In the genomic region with DNA sequence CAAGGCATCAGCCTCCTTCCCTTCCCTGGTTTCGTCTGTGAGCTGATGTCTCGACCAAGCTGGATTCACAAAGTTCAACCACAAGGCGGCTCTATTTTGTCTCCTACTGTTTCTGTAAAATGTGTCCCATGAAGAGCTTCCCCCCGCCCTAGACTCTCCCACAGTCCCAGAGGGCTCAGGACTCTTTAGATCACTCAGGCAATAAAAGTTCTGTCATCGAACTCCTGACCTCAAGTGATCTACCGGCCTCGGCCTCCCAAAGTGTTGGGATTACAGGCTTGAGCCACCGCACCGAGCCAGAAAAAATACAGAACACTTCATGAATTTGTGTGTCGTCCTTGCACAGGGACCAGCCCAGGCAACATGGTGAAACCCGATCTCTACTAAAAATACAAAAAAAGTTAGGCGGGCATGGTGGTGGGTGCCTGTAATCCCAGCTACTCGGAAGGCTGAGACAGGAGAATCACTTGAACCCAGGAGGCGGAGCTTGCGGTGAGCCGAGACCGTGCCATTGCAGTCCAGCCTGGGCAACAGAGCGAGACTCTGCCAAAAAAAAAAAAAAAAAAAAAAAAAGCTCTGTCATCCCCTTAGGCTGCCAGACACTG, we compare ENCODE assay signal across 28 cellular contexts.
DNase-seq lines count a peak whose midpoint lies in the region; ATAC-seq and TF ChIP-seq lines count a peak whose summit lies in the region.
"Had no signal": no experiment of that assay in that cellular context is flagged by ENCODE, and none has a peak within 500 bp of the region (broad histone marks: within the 10 kb centered on the region; RNA-seq: fewer than 3 reads in every experiment).

No MANE protein-coding gene starts in this region.

- H3K18ac ChIP-seq in neuronal stem cell (ENCODE audit: low read length) = no peak overlapping the region

- DNase-seq in GM23338 (ENCODE audit: low spot score) (peak; percentile 35), HEK293T (ENCODE audit: extremely low spot score) (peak; percentile 62), neuronal stem cell (ENCODE audit: low spot score) (no peak), glutamatergic neuron (no peak)
- DNase-seq in activated CD4-positive, alpha-beta T cell treated with anti-CD3 and anti-CD28 coated beads, Interleukin-2, amount 50 U/mL, for 48 hours = no peak
- DNase-seq in activated CD4-positive, alpha-beta T cell treated with anti-CD3 and anti-CD28 coated beads for 4 hours = no peak
- DNase-seq: activated CD4-positive, alpha-beta T cell treated with anti-CD3 and anti-CD28 coated beads, Interleukin-2, amount 10 ng/mL, durations not matched to agents 24 days and 14 days; amniotic stem cell; DMS153; gastrocnemius medialis; HFFc6; hippocampal formation; Kasumi-1; NCI-H1436; NCI-H2081 treated with DMSO at 0.1 percent for 48 hours; NCI-H345; NCI-H69; stimulated activated CD8-positive, alpha-beta memory T cell treated with anti-CD3 and anti-CD28 coated beads, Interleukin-4, amount 100 ng/mL, for 48 hours; T-helper 9 cell had no signal

- no peak overlapping the region for H3K27ac Mint-ChIP-seq in GM23338
- peak overlapping the region; percentile 12 for H3K27ac Mint-ChIP-seq in dendritic cell treated with granulocyte-macrophage colony-stimulating factor and Interleukin-4, amounts not matched to agents 40 ng/mL and 50 ng/mL, for 4 days
- no peak overlapping the region for H3K27ac Mint-ChIP-seq in glutamatergic neuron (ENCODE audit: unreplicated experiment)
- H3K27ac Mint-ChIP-seq: activated CD4-positive, alpha-beta T cell treated with anti-CD3 and anti-CD28 coated beads, Interleukin-2, amount 10 ng/mL, durations not matched to agents 24 days and 14 days; activated naive CD4-positive, alpha-beta T cell treated with anti-CD3 and anti-CD28 coated beads, Interleukin-2, amount 50 U/mL, for 24 hours; activated T-helper 17 cell treated with anti-CD3 and anti-CD28 coated beads, Interleukin-2, amount 50 U/mL, for 72 hours; brain; HFFc6; stimulated activated naive CD8-positive, alpha-beta T cell treated with anti-CD3 and anti-CD28 coated beads, Interleukin-15, Interleukin-2, amounts not matched to agents 100 ng/mL and 50 ng/mL, for 24 hours had no signal

- no peaks in the 10 kb centered on the region for H3K9me3 ChIP-seq in neuronal stem cell (replicated peaks in 1 of 2; ENCODE audit: control insufficient read depth in 2 of 2, insufficient read depth in 1 of 2, low read depth in 1 of 2, low read length in 2 of 2)
- H3K9me3 ChIP-seq: BLaER1 treated with 17β-estradiol and CSF1 and Interleukin-3, amounts not matched to agents 10 nM and 100 nM; gastrocnemius medialis had no signal

- H2AFZ ChIP-seq in GM23338 (no peak overlapping the region; the same call in 1 of the 2 replicates), neuronal stem cell (ENCODE audit: low read length) (no peak overlapping the region)

- CTCF ChIA-PET in HEK293T (lab: Yijun Ruan, JAX) = interaction anchor here (0.8 to 1.9 kb wide), 5 partner anchors 8 to 147 kb away, joined by 3 to 17 read pairs (median 3); no protein-coding TSS in a partner anchor

- no peak overlapping the region for H3K4me2 ChIP-seq in GM23338
- no peak overlapping the region for H3K4me2 ChIP-seq in neuronal stem cell (ENCODE audit: insufficient read depth, low read length, poor library complexity, severe bottlenecking)

- no peak overlapping the region for H2BK15ac ChIP-seq in neuronal stem cell (ENCODE audit: low read length)

- H4K8ac ChIP-seq in neuronal stem cell (ENCODE audit: low read depth, low read length) = no peak overlapping the region

- no peaks in the 10 kb centered on the region for H3K79me1 ChIP-seq in neuronal stem cell (ENCODE audit: low read depth, low read length)

- no peak overlapping the region for H2BK5ac ChIP-seq in neuronal stem cell (ENCODE audit: low read length)

- no peak overlapping the region for H3K9ac ChIP-seq in neuronal stem cell (ENCODE audit: low read depth, low read length, poor library complexity)
- H3K9ac ChIP-seq: BLaER1 treated with 17β-estradiol and CSF1 and Interleukin-3, amounts not matched to agents 10 nM and 100 nM had no signal

- POLR2A ChIA-PET in HEK293T (lab: Yijun Ruan, JAX) = interaction anchor here (1.2 to 2.3 kb wide), 3 partner anchors 117 to 149 kb away, joined by 3 to 7 read pairs (median 7); partner anchors contain the start of gene BCL11B

- no peak overlapping the region for H4K91ac ChIP-seq in neuronal stem cell (ENCODE audit: low read depth, low read length, poor library complexity)

- intact Hi-C loops in dendritic cell treated with granulocyte-macrophage colony-stimulating factor and Interleukin-4, amounts not matched to agents 40 ng/mL and 50 ng/mL, for 4 days (cut with micrococcal nuclease) = no loop called here

- no peak overlapping the region for H3K4me3 ChIP-seq in GM23338
- H3K4me3 ChIP-seq in neuronal stem cell (ENCODE audit: low read length in 2 of 2) = no peak overlapping the region
- H3K4me3 ChIP-seq: BLaER1 treated with 17β-estradiol and CSF1 and Interleukin-3, amounts not matched to agents 10 nM and 100 nM; dorsolateral prefrontal cortex; gastrocnemius medialis; spleen had no signal

- H3K4me1 ChIP-seq in GM23338 (ENCODE audit: insufficient read depth) (peaks cover 13% of the 10 kb centered on the region), neuronal stem cell (ENCODE audit: control insufficient read depth in 2 of 2, insufficient read depth in 1 of 2, low read depth in 1 of 2, low read length in 2 of 2) (peaks cover 0 to 3% of the 10 kb centered on the region in 2 donors)
- H3K4me1 ChIP-seq: gastrocnemius medialis had no signal

- H3K9me3 Mint-ChIP-seq in GM23338 (no peaks in the 10 kb centered on the region), glutamatergic neuron (ENCODE audit: unreplicated experiment) (peaks cover 13% of the 10 kb centered on the region)
- H3K9me3 Mint-ChIP-seq in dendritic cell treated with granulocyte-macrophage colony-stimulating factor and Interleukin-4, amounts not matched to agents 40 ng/mL and 50 ng/mL, for 4 days = no peaks in the 10 kb centered on the region
- H3K9me3 Mint-ChIP-seq: activated CD4-positive, alpha-beta T cell treated with anti-CD3 and anti-CD28 coated beads, Interleukin-2, amount 10 ng/mL, durations not matched to agents 24 days and 14 days; activated naive CD4-positive, alpha-beta T cell treated with anti-CD3 and anti-CD28 coated beads, Interleukin-2, amount 50 U/mL, for 24 hours; activated T-helper 17 cell treated with anti-CD3 and anti-CD28 coated beads, Interleukin-2, amount 50 U/mL, for 72 hours; brain; stimulated activated naive CD8-positive, alpha-beta T cell treated with anti-CD3 and anti-CD28 coated beads, Interleukin-15, Interleukin-2, amounts not matched to agents 100 ng/mL and 50 ng/mL, for 24 hours had no signal

- peak overlapping the region; percentile 56 for H2AK5ac ChIP-seq in neuronal stem cell (ENCODE audit: low read depth, low read length)

- no peak overlapping the region for H3K27ac ChIP-seq in GM23338 (ENCODE audit: low read depth)
- no peak overlapping the region for H3K27ac ChIP-seq in neuronal stem cell (replicated peaks; ENCODE audit: low read length)
- H3K27ac ChIP-seq: BLaER1 treated with 17β-estradiol and CSF1 and Interleukin-3, amounts not matched to agents 10 nM and 100 nM; dorsolateral prefrontal cortex; gastrocnemius medialis; spleen had no signal

- H3K36me3 ChIP-seq in GM23338 (ENCODE audit: insufficient read depth) (no peaks in the 10 kb centered on the region), neuronal stem cell (replicated peaks in 1 of 2; ENCODE audit: control insufficient read depth in 2 of 2, insufficient read depth in 2 of 2, low read length in 2 of 2) (no peaks in the 10 kb centered on the region)
- H3K36me3 ChIP-seq: BLaER1 treated with 17β-estradiol and CSF1 and Interleukin-3, amounts not matched to agents 10 nM and 100 nM; gastrocnemius medialis; spleen had no signal

- no peak overlapping the region for H2BK12ac ChIP-seq in neuronal stem cell (ENCODE audit: low read length)

- H3K27me3 ChIP-seq in GM23338 (ENCODE audit: insufficient read depth) (0 out of 2 replicates have a peak, but pooled peaks cover 2% of the 10 kb centered on the region), neuronal stem cell (ENCODE audit: control insufficient read depth in 3 of 3, insufficient read depth in 3 of 3, low read depth in 1 of 3, low read length in 3 of 3) (no peaks in the 10 kb centered on the region)
- H3K27me3 ChIP-seq: BLaER1 treated with 17β-estradiol and CSF1 and Interleukin-3, amounts not matched to agents 10 nM and 100 nM had no signal

- no peaks in the 10 kb centered on the region for H3F3A ChIP-seq in GM23338 (replicated peaks; ENCODE audit: low read depth)

- H3K4me3 Mint-ChIP-seq in GM23338 (no peak overlapping the region), glutamatergic neuron (ENCODE audit: unreplicated experiment) (no peak overlapping the region)
- no peak overlapping the region for H3K4me3 Mint-ChIP-seq in dendritic cell treated with granulocyte-macrophage colony-stimulating factor and Interleukin-4, amounts not matched to agents 40 ng/mL and 50 ng/mL, for 4 days
- H3K4me3 Mint-ChIP-seq: activated CD4-positive, alpha-beta T cell treated with anti-CD3 and anti-CD28 coated beads, Interleukin-2, amount 10 ng/mL, durations not matched to agents 24 days and 14 days; activated naive CD4-positive, alpha-beta T cell treated with anti-CD3 and anti-CD28 coated beads, Interleukin-2, amount 50 U/mL, for 24 hours; activated T-helper 17 cell treated with anti-CD3 and anti-CD28 coated beads, Interleukin-2, amount 50 U/mL, for 72 hours; brain; HFFc6; stimulated activated naive CD8-positive, alpha-beta T cell treated with anti-CD3 and anti-CD28 coated beads, Interleukin-15, Interleukin-2, amounts not matched to agents 100 ng/mL and 50 ng/mL, for 24 hours had no signal

- H3K4me1 Mint-ChIP-seq in GM23338 (peaks cover 18% of the 10 kb centered on the region), glutamatergic neuron (ENCODE audit: low read depth, unreplicated experiment) (peaks cover 10% of the 10 kb centered on the region)
- H3K4me1 Mint-ChIP-seq in dendritic cell treated with granulocyte-macrophage colony-stimulating factor and Interleukin-4, amounts not matched to agents 40 ng/mL and 50 ng/mL, for 4 days (ENCODE audit: low read depth) = peaks cover 7% of the 10 kb centered on the region

- H3K36me3 Mint-ChIP-seq in GM23338 (ENCODE audit: low read depth) (no peaks in the 10 kb centered on the region), glutamatergic neuron (ENCODE audit: unreplicated experiment) (no peaks in the 10 kb centered on the region)
- H3K36me3 Mint-ChIP-seq in dendritic cell treated with granulocyte-macrophage colony-stimulating factor and Interleukin-4, amounts not matched to agents 40 ng/mL and 50 ng/mL, for 4 days (ENCODE audit: low read depth) = no peaks in the 10 kb centered on the region
- H3K36me3 Mint-ChIP-seq: brain had no signal

- TF ChIP-seq CTCF in GM23338 (conservative IDR thresholded peaks at IDR 0.05; ENCODE audit: low read depth in 2 of 2) = peak in 1 of 2 experiments; percentile 22; a peak in 1 of 4 replicates
- no peak for TF ChIP-seq CTCF in glutamatergic neuron (IDR thresholded peaks at IDR 0.05; ENCODE audit: partially characterized antibody, unreplicated experiment)

- no CpG with 5 or more reads among the region's 18 CpGs for WGBS in neuronal stem cell (ENCODE audit: extremely low coverage in 2 of 2, insufficient read length in 2 of 2, insufficient replicate concordance in 1 of 2), 2 donors

- ATAC-seq in GM23338 = no peak
- ATAC-seq: activated T-helper 17 cell treated with anti-CD3 and anti-CD28 coated beads, Interleukin-2, amount 50 U/mL, for 72 hours; gastrocnemius medialis; Panc1 had no signal

- H3K4ac ChIP-seq in neuronal stem cell (ENCODE audit: low read length) = no peak overlapping the region

- H3K9me2 ChIP-seq in GM23338 (ENCODE audit: insufficient read depth) = no peaks in the 10 kb centered on the region

- peaks cover 6% of the 10 kb centered on the region for H3K27me3 Mint-ChIP-seq in GM23338 (ENCODE audit: insufficient read depth, low read depth, poor library complexity)
- peaks cover 32% of the 10 kb centered on the region for H3K27me3 Mint-ChIP-seq in dendritic cell treated with granulocyte-macrophage colony-stimulating factor and Interleukin-4, amounts not matched to agents 40 ng/mL and 50 ng/mL, for 4 days
- H3K27me3 Mint-ChIP-seq in glutamatergic neuron (ENCODE audit: unreplicated experiment) = peaks cover 7% of the 10 kb centered on the region
- H3K27me3 Mint-ChIP-seq: activated naive CD4-positive, alpha-beta T cell treated with anti-CD3 and anti-CD28 coated beads, Interleukin-2, amount 50 U/mL, for 24 hours; activated T-helper 17 cell treated with anti-CD3 and anti-CD28 coated beads, Interleukin-2, amount 50 U/mL, for 72 hours; brain had no signal

- no peaks in the 10 kb centered on the region for H3K79me2 ChIP-seq in GM23338 (replicated peaks; ENCODE audit: insufficient read depth)

- no peak overlapping the region for H3K23ac ChIP-seq in neuronal stem cell (ENCODE audit: low read depth, low read length, poor library complexity)

- H3K14ac ChIP-seq in neuronal stem cell (ENCODE audit: low read length) = no peak overlapping the region

- H4K20me1 ChIP-seq in GM23338 (replicated peaks; ENCODE audit: insufficient read depth) = no peaks in the 10 kb centered on the region
- H4K20me1 ChIP-seq: BLaER1 treated with 17β-estradiol and CSF1 and Interleukin-3, amounts not matched to agents 10 nM and 100 nM had no signal

- no peak overlapping the region for H2BK120ac ChIP-seq in neuronal stem cell (ENCODE audit: low read depth, low read length)

Comparison
In these comparisons a context has a peak if more than half of its experiments do, and no peak if none do; other contexts are left out.
1. DNase-seq: peak in GM23338 (single experiment) and HEK293T (single experiment); none in neuronal stem cell (single experiment), glutamatergic neuron (single experiment), activated CD4-positive, alpha-beta T cell treated with anti-CD3 and anti-CD28 coated beads, Interleukin-2, amount 50 U/mL, for 48 hours (0 of 2) and activated CD4-positive, alpha-beta T cell treated with anti-CD3 and anti-CD28 coated beads for 4 hours (0 of 2).